1 cellular context compared by ENCODE assay signal in genomic region chr12:27142102-27142721, GRCh38.
A peak's percentile ranks its signal among the peaks of the same experiment; 100 is the strongest.
TF ChIP-seq lines count a peak whose summit lies in the region.

No MANE protein-coding gene starts in this region.

TF ChIP-seq in K562, 482 proteins besides CTCF, POLR2A, EP300 and RAD21 (continued from another document):
- no peak for TF ChIP-seq RERE (CRISPR knock-in tag; IDR thresholded peaks at IDR 0.05; ENCODE audit: borderline replicate concordance)
- no peak for TF ChIP-seq RNF2 (IDR thresholded peaks at IDR 0.05)
- TF ChIP-seq PKNOX1 (IDR thresholded peaks at IDR 0.05) = no peak
- no peak for TF ChIP-seq NFRKB (IDR thresholded peaks at IDR 0.05; ENCODE audit: low read depth)
- TF ChIP-seq ZNF12 (CRISPR knock-in tag; IDR thresholded peaks at IDR 0.05) = no peak
- TF ChIP-seq ZNF121 (CRISPR knock-in tag; conservative IDR thresholded peaks at IDR 0.05) = no peak
- 0 out of 2 replicates have a peak, but pooled peaks have one; percentile 14 for TF ChIP-seq KLF16 (IDR thresholded peaks at IDR 0.05)
- TF ChIP-seq JUND (IDR thresholded peaks at IDR 0.05; ENCODE audit: borderline replicate concordance, low read depth, low read length) = no peak
- TF ChIP-seq JUND (tag; IDR thresholded peaks at IDR 0.05; ENCODE audit: borderline replicate concordance, low read depth, low read length) = no peak
